ENCODE assay signal across 1 cellular context in the genomic region with DNA sequence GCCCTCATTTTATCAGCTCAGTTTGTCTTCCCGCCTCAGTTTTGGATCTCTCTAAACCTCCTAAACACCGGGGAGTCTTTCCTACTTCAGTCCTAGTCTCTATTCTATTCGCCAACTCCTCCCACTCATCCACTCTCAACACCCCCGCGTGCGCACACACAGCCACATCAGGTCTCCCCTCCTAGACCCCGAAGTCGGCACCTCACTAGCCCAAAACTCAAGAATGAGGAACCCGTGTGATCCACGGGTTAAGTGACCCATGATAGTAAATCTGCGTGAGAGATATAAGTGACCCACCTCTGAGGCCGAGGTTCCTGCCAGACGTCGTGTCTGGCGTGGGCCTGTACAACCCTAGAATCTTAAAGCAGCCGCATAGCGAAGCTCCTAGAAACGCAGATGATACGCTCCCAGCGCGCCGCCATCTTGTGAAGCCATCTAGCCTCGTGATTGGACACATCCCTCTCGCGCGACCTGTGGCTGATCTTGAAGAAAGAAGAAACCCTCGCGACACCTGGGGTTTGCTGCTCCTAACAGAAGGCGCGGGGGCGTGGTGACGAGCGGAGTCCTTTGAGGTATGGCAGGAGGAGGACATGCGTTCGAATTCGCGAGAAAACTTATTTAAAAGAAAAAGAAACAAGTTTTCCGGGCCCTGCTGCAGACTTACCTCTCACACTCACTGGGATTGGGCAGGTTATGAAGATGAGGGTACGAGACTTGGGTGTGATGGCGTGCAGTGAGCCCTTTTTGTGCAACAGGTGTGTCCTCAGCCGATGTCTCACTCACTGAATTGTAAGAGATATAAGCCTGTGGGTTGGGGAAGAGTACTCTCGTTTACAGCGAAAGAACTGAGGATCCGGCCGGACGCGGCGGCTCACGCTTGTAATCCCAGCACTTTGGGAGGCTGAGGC.
TF ChIP-seq lines count a peak whose summit lies in the region.

A gene with protein sequence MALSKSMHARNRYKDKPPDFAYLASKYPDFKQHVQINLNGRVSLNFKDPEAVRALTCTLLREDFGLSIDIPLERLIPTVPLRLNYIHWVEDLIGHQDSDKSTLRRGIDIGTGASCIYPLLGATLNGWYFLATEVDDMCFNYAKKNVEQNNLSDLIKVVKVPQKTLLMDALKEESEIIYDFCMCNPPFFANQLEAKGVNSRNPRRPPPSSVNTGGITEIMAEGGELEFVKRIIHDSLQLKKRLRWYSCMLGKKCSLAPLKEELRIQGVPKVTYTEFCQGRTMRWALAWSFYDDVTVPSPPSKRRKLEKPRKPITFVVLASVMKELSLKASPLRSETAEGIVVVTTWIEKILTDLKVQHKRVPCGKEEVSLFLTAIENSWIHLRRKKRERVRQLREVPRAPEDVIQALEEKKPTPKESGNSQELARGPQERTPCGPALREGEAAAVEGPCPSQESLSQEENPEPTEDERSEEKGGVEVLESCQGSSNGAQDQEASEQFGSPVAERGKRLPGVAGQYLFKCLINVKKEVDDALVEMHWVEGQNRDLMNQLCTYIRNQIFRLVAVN (minus strand): TSS at position 427 of the 908 bp plus-strand sequence. CDS start 9,557 bp downstream, outside the sequence.

TF ChIP-seq in HepG2, 621 proteins besides CTCF, POLR2A, EP300 and RAD21 (continued from another document and continues in another):
- TF ChIP-seq KMT2A (CRISPR knock-in tag; IDR thresholded peaks at IDR 0.05) (peak; percentile 93), MTF2 (CRISPR knock-in tag; IDR thresholded peaks at IDR 0.05; ENCODE audit: borderline replicate concordance) (no peak; the same call in 1 of the 2 replicates), ZBTB20 (CRISPR knock-in tag; IDR thresholded peaks at IDR 0.05; ENCODE audit: borderline replicate concordance, low read depth) (peak; percentile 73; the same call in 1 of the 2 replicates), ZNF660 (CRISPR knock-in tag; IDR thresholded peaks at IDR 0.05; ENCODE audit: borderline replicate concordance, low read depth) (no peak), NCOA1 (CRISPR knock-in tag; IDR thresholded peaks at IDR 0.05) (0 out of 2 replicates have a peak, but pooled peaks have one; percentile 35), ELF1 (CRISPR knock-in tag; IDR thresholded peaks at IDR 0.05) (0 out of 2 replicates have a peak, but pooled peaks have one; percentile 6), RAD51 (IDR thresholded peaks at IDR 0.05; ENCODE audit: borderline replicate concordance) (no peak), SMYD3 (CRISPR knock-in tag; IDR thresholded peaks at IDR 0.05) (0 out of 2 replicates have a peak, but pooled peaks have one; percentile 26), ZKSCAN1 (IDR thresholded peaks at IDR 0.05; ENCODE audit: low read length) (no peak), ISL2 (CRISPR knock-in tag; IDR thresholded peaks at IDR 0.05) (0 out of 2 replicates have a peak, but pooled peaks have one; percentile 54), ZNF773 (CRISPR knock-in tag; IDR thresholded peaks at IDR 0.05; ENCODE audit: borderline replicate concordance) (no peak), ISX (CRISPR knock-in tag; conservative IDR thresholded peaks at IDR 0.05) (0 out of 2 replicates have a peak, but pooled peaks have one; percentile 43), RFXANK (CRISPR knock-in tag; IDR thresholded peaks at IDR 0.05) (no peak), ZNF720 (CRISPR knock-in tag; IDR thresholded peaks at IDR 0.05) (no peak)
- TF ChIP-seq, protein P1, sequence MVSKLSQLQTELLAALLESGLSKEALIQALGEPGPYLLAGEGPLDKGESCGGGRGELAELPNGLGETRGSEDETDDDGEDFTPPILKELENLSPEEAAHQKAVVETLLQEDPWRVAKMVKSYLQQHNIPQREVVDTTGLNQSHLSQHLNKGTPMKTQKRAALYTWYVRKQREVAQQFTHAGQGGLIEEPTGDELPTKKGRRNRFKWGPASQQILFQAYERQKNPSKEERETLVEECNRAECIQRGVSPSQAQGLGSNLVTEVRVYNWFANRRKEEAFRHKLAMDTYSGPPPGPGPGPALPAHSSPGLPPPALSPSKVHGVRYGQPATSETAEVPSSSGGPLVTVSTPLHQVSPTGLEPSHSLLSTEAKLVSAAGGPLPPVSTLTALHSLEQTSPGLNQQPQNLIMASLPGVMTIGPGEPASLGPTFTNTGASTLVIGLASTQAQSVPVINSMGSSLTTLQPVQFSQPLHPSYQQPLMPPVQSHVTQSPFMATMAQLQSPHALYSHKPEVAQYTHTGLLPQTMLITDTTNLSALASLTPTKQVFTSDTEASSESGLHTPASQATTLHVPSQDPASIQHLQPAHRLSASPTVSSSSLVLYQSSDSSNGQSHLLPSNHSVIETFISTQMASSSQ (IDR thresholded peaks at IDR 0.05; ENCODE audit: low read depth), result no peak
- TF ChIP-seq, protein P1 (CRISPR knock-in tag; IDR thresholded peaks at IDR 0.05; ENCODE audit: borderline replicate concordance), result no peak
- TF ChIP-seq, protein P2, sequence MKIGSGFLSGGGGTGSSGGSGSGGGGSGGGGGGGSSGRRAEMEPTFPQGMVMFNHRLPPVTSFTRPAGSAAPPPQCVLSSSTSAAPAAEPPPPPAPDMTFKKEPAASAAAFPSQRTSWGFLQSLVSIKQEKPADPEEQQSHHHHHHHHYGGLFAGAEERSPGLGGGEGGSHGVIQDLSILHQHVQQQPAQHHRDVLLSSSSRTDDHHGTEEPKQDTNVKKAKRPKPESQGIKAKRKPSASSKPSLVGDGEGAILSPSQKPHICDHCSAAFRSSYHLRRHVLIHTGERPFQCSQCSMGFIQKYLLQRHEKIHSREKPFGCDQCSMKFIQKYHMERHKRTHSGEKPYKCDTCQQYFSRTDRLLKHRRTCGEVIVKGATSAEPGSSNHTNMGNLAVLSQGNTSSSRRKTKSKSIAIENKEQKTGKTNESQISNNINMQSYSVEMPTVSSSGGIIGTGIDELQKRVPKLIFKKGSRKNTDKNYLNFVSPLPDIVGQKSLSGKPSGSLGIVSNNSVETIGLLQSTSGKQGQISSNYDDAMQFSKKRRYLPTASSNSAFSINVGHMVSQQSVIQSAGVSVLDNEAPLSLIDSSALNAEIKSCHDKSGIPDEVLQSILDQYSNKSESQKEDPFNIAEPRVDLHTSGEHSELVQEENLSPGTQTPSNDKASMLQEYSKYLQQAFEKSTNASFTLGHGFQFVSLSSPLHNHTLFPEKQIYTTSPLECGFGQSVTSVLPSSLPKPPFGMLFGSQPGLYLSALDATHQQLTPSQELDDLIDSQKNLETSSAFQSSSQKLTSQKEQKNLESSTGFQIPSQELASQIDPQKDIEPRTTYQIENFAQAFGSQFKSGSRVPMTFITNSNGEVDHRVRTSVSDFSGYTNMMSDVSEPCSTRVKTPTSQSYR (CRISPR knock-in tag; IDR thresholded peaks at IDR 0.05; ENCODE audit: borderline replicate concordance), result no peak
- TF ChIP-seq, protein P3, sequence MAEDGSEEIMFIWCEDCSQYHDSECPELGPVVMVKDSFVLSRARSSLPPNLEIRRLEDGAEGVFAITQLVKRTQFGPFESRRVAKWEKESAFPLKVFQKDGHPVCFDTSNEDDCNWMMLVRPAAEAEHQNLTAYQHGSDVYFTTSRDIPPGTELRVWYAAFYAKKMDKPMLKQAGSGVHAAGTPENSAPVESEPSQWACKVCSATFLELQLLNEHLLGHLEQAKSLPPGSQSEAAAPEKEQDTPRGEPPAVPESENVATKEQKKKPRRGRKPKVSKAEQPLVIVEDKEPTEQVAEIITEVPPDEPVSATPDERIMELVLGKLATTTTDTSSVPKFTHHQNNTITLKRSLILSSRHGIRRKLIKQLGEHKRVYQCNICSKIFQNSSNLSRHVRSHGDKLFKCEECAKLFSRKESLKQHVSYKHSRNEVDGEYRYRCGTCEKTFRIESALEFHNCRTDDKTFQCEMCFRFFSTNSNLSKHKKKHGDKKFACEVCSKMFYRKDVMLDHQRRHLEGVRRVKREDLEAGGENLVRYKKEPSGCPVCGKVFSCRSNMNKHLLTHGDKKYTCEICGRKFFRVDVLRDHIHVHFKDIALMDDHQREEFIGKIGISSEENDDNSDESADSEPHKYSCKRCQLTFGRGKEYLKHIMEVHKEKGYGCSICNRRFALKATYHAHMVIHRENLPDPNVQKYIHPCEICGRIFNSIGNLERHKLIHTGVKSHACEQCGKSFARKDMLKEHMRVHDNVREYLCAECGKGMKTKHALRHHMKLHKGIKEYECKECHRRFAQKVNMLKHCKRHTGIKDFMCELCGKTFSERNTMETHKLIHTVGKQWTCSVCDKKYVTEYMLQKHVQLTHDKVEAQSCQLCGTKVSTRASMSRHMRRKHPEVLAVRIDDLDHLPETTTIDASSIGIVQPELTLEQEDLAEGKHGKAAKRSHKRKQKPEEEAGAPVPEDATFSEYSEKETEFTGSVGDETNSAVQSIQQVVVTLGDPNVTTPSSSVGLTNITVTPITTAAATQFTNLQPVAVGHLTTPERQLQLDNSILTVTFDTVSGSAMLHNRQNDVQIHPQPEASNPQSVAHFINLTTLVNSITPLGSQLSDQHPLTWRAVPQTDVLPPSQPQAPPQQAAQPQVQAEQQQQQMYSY (CRISPR knock-in tag; IDR thresholded peaks at IDR 0.05), result no peak
- TF ChIP-seq, protein P4, sequence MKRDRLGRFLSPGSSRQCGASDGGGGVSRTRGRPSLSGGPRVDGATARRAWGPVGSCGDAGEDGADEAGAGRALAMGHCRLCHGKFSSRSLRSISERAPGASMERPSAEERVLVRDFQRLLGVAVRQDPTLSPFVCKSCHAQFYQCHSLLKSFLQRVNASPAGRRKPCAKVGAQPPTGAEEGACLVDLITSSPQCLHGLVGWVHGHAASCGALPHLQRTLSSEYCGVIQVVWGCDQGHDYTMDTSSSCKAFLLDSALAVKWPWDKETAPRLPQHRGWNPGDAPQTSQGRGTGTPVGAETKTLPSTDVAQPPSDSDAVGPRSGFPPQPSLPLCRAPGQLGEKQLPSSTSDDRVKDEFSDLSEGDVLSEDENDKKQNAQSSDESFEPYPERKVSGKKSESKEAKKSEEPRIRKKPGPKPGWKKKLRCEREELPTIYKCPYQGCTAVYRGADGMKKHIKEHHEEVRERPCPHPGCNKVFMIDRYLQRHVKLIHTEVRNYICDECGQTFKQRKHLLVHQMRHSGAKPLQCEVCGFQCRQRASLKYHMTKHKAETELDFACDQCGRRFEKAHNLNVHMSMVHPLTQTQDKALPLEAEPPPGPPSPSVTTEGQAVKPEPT (CRISPR knock-in tag; IDR thresholded peaks at IDR 0.05; ENCODE audit: low read depth), result 0 out of 2 replicates have a peak, but pooled peaks have one; percentile 40
- TF ChIP-seq, protein P5, sequence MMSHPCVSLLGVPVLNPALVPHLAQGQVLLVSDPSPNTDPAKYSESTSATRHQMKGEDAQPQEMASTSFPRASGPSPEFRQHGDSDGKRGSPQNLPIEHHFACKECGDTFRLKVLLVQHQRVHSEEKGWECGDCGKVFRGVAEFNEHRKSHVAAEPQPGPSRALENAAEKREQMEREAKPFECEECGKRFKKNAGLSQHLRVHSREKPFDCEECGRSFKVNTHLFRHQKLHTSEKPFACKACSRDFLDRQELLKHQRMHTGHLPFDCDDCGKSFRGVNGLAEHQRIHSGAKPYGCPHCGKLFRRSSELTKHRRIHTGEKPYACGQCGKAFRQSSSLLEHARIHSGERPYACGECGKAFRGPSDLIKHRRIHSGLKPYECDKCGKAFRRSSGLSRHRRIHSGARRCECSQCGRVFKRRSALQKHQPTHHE (CRISPR knock-in tag; IDR thresholded peaks at IDR 0.05; ENCODE audit: borderline replicate concordance), result peak; percentile 75; the same call in 1 of the 2 replicates
- TF ChIP-seq, protein P6, sequence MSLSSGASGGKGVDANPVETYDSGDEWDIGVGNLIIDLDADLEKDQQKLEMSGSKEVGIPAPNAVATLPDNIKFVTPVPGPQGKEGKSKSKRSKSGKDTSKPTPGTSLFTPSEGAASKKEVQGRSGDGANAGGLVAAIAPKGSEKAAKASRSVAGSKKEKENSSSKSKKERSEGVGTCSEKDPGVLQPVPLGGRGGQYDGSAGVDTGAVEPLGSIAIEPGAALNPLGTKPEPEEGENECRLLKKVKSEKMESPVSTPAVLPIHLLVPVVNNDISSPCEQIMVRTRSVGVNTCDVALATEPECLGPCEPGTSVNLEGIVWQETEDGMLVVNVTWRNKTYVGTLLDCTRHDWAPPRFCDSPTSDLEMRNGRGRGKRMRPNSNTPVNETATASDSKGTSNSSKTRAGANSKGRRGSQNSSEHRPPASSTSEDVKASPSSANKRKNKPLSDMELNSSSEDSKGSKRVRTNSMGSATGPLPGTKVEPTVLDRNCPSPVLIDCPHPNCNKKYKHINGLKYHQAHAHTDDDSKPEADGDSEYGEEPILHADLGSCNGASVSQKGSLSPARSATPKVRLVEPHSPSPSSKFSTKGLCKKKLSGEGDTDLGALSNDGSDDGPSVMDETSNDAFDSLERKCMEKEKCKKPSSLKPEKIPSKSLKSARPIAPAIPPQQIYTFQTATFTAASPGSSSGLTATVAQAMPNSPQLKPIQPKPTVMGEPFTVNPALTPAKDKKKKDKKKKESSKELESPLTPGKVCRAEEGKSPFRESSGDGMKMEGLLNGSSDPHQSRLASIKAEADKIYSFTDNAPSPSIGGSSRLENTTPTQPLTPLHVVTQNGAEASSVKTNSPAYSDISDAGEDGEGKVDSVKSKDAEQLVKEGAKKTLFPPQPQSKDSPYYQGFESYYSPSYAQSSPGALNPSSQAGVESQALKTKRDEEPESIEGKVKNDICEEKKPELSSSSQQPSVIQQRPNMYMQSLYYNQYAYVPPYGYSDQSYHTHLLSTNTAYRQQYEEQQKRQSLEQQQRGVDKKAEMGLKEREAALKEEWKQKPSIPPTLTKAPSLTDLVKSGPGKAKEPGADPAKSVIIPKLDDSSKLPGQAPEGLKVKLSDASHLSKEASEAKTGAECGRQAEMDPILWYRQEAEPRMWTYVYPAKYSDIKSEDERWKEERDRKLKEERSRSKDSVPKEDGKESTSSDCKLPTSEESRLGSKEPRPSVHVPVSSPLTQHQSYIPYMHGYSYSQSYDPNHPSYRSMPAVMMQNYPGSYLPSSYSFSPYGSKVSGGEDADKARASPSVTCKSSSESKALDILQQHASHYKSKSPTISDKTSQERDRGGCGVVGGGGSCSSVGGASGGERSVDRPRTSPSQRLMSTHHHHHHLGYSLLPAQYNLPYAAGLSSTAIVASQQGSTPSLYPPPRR (CRISPR knock-in tag; IDR thresholded peaks at IDR 0.05; ENCODE audit: borderline replicate concordance), result no peak
- TF ChIP-seq, protein P7, sequence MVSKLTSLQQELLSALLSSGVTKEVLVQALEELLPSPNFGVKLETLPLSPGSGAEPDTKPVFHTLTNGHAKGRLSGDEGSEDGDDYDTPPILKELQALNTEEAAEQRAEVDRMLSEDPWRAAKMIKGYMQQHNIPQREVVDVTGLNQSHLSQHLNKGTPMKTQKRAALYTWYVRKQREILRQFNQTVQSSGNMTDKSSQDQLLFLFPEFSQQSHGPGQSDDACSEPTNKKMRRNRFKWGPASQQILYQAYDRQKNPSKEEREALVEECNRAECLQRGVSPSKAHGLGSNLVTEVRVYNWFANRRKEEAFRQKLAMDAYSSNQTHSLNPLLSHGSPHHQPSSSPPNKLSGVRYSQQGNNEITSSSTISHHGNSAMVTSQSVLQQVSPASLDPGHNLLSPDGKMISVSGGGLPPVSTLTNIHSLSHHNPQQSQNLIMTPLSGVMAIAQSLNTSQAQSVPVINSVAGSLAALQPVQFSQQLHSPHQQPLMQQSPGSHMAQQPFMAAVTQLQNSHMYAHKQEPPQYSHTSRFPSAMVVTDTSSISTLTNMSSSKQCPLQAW (CRISPR knock-in tag; IDR thresholded peaks at IDR 0.05), result peak; percentile 47
